In genomic region chr5:158797498-158797845, GRCh38 we compare ENCODE assay signal across 18 cellular contexts.
DNase-seq lines count a peak whose midpoint lies in the region; ATAC-seq and TF ChIP-seq lines count a peak whose summit lies in the region.
"Had no signal": no experiment of that assay in that cellular context is flagged by ENCODE, and none has a peak within 500 bp of the region (broad histone marks: within the 10 kb centered on the region; RNA-seq: fewer than 3 reads in every experiment).

No MANE protein-coding gene starts in this region.

- H3K9me3 Mint-ChIP-seq in endothelial cell (ENCODE audit: unreplicated experiment): no peaks in the 10 kb centered on the region
- H3K9me3 Mint-ChIP-seq: CD8-positive, alpha-beta memory T cell had no signal

- peaks cover 2% of the 10 kb centered on the region for H3K27me3 Mint-ChIP-seq in endothelial cell (ENCODE audit: unreplicated experiment)

- peaks cover 14% of the 10 kb centered on the region for H3K36me3 ChIP-seq in left ventricle myocardium inferior
- H3K36me3 ChIP-seq in aorta (ENCODE audit: control insufficient read depth in 1 of 2, insufficient read depth in 2 of 2, low read length in 1 of 2): no peaks in the 10 kb centered on the region
- H3K36me3 ChIP-seq: Peyer's patch had no signal

- H3K9me3 ChIP-seq in left ventricle myocardium inferior (replicated peaks) (no peaks in the 10 kb centered on the region), aorta (ENCODE audit: control insufficient read depth, low read length) (no peaks in the 10 kb centered on the region)
- H3K9me3 ChIP-seq: Peyer's patch had no signal

- H3K4me1 ChIP-seq in left ventricle myocardium inferior (peaks cover 25% of the 10 kb centered on the region), aorta (ENCODE audit: control insufficient read depth in 1 of 2, insufficient read depth in 2 of 2, low read length in 2 of 2) (peaks cover 0 to 23% of the 10 kb centered on the region in 2 donors)
- H3K4me1 ChIP-seq: Peyer's patch had no signal

- H3K27ac Mint-ChIP-seq in endothelial cell (ENCODE audit: unreplicated experiment): no peak overlapping the region
- H3K27ac Mint-ChIP-seq: CD8-positive, alpha-beta memory T cell had no signal

- TF ChIP-seq CTCF in left ventricle myocardium inferior (IDR thresholded peaks at IDR 0.05; ENCODE audit: borderline replicate concordance) (no peak), endothelial cell (IDR thresholded peaks at IDR 0.05; ENCODE audit: unreplicated experiment) (no peak)

- H3K4me1 Mint-ChIP-seq in endothelial cell (ENCODE audit: unreplicated experiment): peaks cover 8% of the 10 kb centered on the region
- H3K4me1 Mint-ChIP-seq: CD8-positive, alpha-beta memory T cell had no signal

- no peaks in the 10 kb centered on the region for H3K36me3 Mint-ChIP-seq in endothelial cell (ENCODE audit: low read depth, unreplicated experiment)
- H3K36me3 Mint-ChIP-seq: CD8-positive, alpha-beta memory T cell had no signal

- no peak overlapping the region for H3K4me3 Mint-ChIP-seq in endothelial cell (ENCODE audit: unreplicated experiment)
- H3K4me3 Mint-ChIP-seq: CD8-positive, alpha-beta memory T cell had no signal

- H3K27ac ChIP-seq in left ventricle myocardium inferior (replicated peaks) (peak overlapping the region; percentile 63), aorta (ENCODE audit: low read depth in 1 of 2, low read length in 2 of 2) (peak overlapping the region in 1 of 2 donors; percentile 67)
- H3K27ac ChIP-seq: C4-2B, Peyer's patch had no signal

- ATAC-seq in left ventricle myocardium superior: peak; percentile 45
- ATAC-seq in sciatic nerve: peak; percentile 56
- ATAC-seq in aorta (ENCODE audit: low FRiP score): peak; percentile 47
- ATAC-seq in GM19463 (IDR thresholded peaks at IDR 0.05; ENCODE audit: unreplicated experiment): no peak

- DNase-seq in left ventricle myocardium inferior: peak; percentile 40
- no peak for DNase-seq in cardiac septum (ENCODE audit: low spot score)
- peak; percentile 52 for DNase-seq in left ventricle myocardium superior
- DNase-seq in sciatic nerve (ENCODE audit: low spot score): peak; percentile 62
- peak in 1 of 2 donors; percentile 54 for DNase-seq in aorta
- no peak for DNase-seq in stimulated activated CD4-positive, alpha-beta T cell treated with anti-CD3 and anti-CD28 coated beads, Interleukin-1b, Interleukin-23, amount 100 ng/mL, for 48 hours
- no peak for DNase-seq in endothelial cell (ENCODE audit: low spot score)
- DNase-seq: CD8-positive, alpha-beta memory T cell; Karpas-422; MV-4-11; NCI-H1105 treated with DMSO at 0.1 percent for 48 hours; NCI-H2029 treated with DMSO at 0.1 percent for 48 hours; NCI-H2171; NCI-H524 treated with DMSO at 0.1 percent for 48 hours; NCI-H82; Peyer's patch had no signal

- H3K4me3 ChIP-seq in left ventricle myocardium inferior: no peak overlapping the region
- no peak overlapping the region for H3K4me3 ChIP-seq in aorta (ENCODE audit: low read length in 2 of 2)
- H3K4me3 ChIP-seq: Peyer's patch had no signal

- H3K27me3 ChIP-seq in left ventricle myocardium inferior (ENCODE audit: low read depth) (no peaks in the 10 kb centered on the region), aorta (ENCODE audit: control insufficient read depth in 1 of 2, insufficient read depth in 2 of 2, low read length in 1 of 2) (no peaks in the 10 kb centered on the region)
- H3K27me3 ChIP-seq: Peyer's patch had no signal

- WGBS in aorta, 2 donors: 0 to 4% methylated on average over 3 of the region's 3 CpGs

- intact Hi-C loops in left ventricle myocardium inferior (cut with micrococcal nuclease): no loop called here
- intact Hi-C loops in cardiac septum (cut with DNase I): no loop called here
- intact Hi-C loops in left ventricle myocardium superior (cut with micrococcal nuclease): no loop called here
- intact Hi-C loops in sciatic nerve (cut with DNase I): no loop called here
- intact Hi-C loops in aorta (cut with DNase I): loop anchor here (2.0 to 10.0 kb wide), 3 partner anchors 40 to 303 kb away; partner anchors contain the start of gene EBF1 (in 1 of the 2)

Comparison
In these comparisons a context has a peak if more than half of its experiments do, and no peak if none do; other contexts are left out.
1. DNase-seq: peak in left ventricle myocardium inferior (single experiment), left ventricle myocardium superior (single experiment) and sciatic nerve (single experiment); none in cardiac septum (single experiment), stimulated activated CD4-positive, alpha-beta T cell treated with anti-CD3 and anti-CD28 coated beads, Interleukin-1b, Interleukin-23, amount 100 ng/mL, for 48 hours (single experiment) and endothelial cell (single experiment).
2. intact Hi-C loops: an anchor here in aorta (2.0 to 10.0 kb wide); none called in left ventricle myocardium inferior, cardiac septum, left ventricle myocardium superior and sciatic nerve.